ENCODE assay signal across 18 cellular contexts in the genomic region with DNA sequence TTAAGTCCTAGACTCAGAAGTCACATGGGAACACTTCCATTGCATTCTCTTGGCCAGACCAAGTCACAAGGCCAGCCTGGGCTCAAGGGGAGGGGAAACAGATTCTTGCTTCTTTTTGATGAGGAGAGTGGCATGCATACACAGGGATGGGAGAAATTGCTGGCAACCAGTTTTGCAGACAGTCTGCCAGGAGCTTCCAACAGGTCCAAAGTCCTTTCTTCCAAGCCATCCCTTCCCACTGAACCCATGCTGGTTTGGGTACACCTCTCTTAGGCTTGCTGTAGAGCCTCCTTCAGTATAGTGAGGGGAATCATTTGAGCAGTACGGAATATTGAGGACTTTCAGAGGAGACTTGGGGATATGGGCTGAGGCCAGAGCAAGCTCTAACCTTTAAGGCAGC.
"Had no signal": no experiment of that assay in that cellular context is flagged by ENCODE, and none has a peak within 500 bp of the region (broad histone marks: within the 10 kb centered on the region; RNA-seq: fewer than 3 reads in every experiment).

No MANE protein-coding gene starts in this region.

- H3K4me3 ChIP-seq: heart right ventricle, neural progenitor cell, ovary, prostate gland, sigmoid colon, skin epidermis, stomach had no signal

- H3K27me3 ChIP-seq: neural progenitor cell, ovary, sigmoid colon had no signal

- ATAC-seq: esophagus mucosa, natural killer cell had no signal

- H3K9ac ChIP-seq: neural progenitor cell had no signal

- H3K36me3 ChIP-seq: heart right ventricle, neural progenitor cell, ovary, prostate gland, sigmoid colon, stomach had no signal

- H3K27ac ChIP-seq: heart right ventricle, neural progenitor cell, ovary, skin epidermis had no signal

- H3K4me1 ChIP-seq: heart right ventricle, prostate gland, sigmoid colon, stomach had no signal

- H3K9me3 ChIP-seq: ovary, prostate gland had no signal

- H3K4me2 ChIP-seq: neural progenitor cell had no signal

- DNase-seq: effector memory CD4-positive, alpha-beta T cell; heart right ventricle; hypothalamus; kidney glomerular epithelial cell; natural killer cell; nucleus accumbens; ovary; sigmoid colon; stimulated activated naive CD4-positive, alpha-beta T cell; stomach; trophoblast cell had no signal

- FAIRE-seq: endometrium, frontal cortex, islet of Langerhans had no signal
